ENCODE assay signal across 8 cellular contexts in genomic region chr22:26672060-26672471, GRCh38. TPM values are rescaled to one million over a fixed set of nuclear protein-coding genes. Genes with fewer than 3 reads are reported as not detected.
DNase-seq lines count a peak whose midpoint lies in the region; TF ChIP-seq lines count a peak whose summit lies in the region.

No MANE protein-coding gene starts in this region.

- in situ Hi-C loops in astrocyte of the spinal cord (cut with HindIII; ENCODE audit: low sequenced_read_pairs) = no loop called here

- no peaks in the 10 kb centered on the region for H3K9me3 ChIP-seq in mesodermal cell (ENCODE audit: control insufficient read depth, low read length)

- no peak for TF ChIP-seq CTCF in HL-60 (IDR thresholded peaks at IDR 0.05; ENCODE audit: insufficient read depth, low read length)
- TF ChIP-seq CTCF in astrocyte of the spinal cord (IDR thresholded peaks at IDR 0.05; ENCODE audit: low read depth, low read length) = no peak

- H3K27me3 ChIP-seq in HL-60 (ENCODE audit: insufficient read depth, poor library complexity, severe bottlenecking) = no peaks in the 10 kb centered on the region

- 96 to 98% methylated on average over 7 to 8 of the region's 8 CpGs for WGBS in mesodermal cell (ENCODE audit: insufficient coverage in 2 of 2), 2 experiments

- no peaks in the 10 kb centered on the region for H3K36me3 ChIP-seq in mesodermal cell (ENCODE audit: control insufficient read depth, insufficient read depth, low read length)

- DNase-seq in activated CD4-positive, alpha-beta T cell treated with anti-CD3 and anti-CD28 coated beads for 48 hours = peak; percentile 28
- DNase-seq in activated CD4-positive, alpha-beta T cell treated with anti-CD3 and anti-CD28 coated beads, Interleukin-2, amount 50 U/mL, for 1 hour = no peak
- DNase-seq in HL-60 (ENCODE audit: low read depth in 1 of 2, low spot score in 1 of 2) (no peak), astrocyte of the spinal cord (ENCODE audit: low read depth, low spot score) (no peak), NK-92 (lab: John Stamatoyannopoulos, UW; ENCODE audit: unreplicated experiment) (no peak), inferior parietal cortex (ENCODE audit: extremely low spot score) (no peak), GF-D8 (lab: John Stamatoyannopoulos, UW) (no peak)

- H3K4me3 ChIP-seq in HL-60 (replicated peaks; ENCODE audit: insufficient read depth, low read length) (peak overlapping the region; percentile 9), astrocyte of the spinal cord (ENCODE audit: low read depth, low read length) (peak overlapping the region; percentile 71), mesodermal cell (ENCODE audit: extremely low read depth, insufficient read depth, low read length, poor library complexity, severe bottlenecking) (peak overlapping the region; percentile 52)

- H3K4me1 ChIP-seq in mesodermal cell (ENCODE audit: control insufficient read depth, insufficient read depth, low read length, poor library complexity, severe bottlenecking) = peaks cover 22% of the 10 kb centered on the region

- H3K27ac ChIP-seq in HL-60 (replicated peaks) = peak overlapping the region; percentile 91
- peak overlapping the region; percentile 98 for H3K27ac ChIP-seq in mesodermal cell (ENCODE audit: low read depth, low read length, severe bottlenecking)

RNA-seq across cellular contexts. Expression of gene MIAT, which starts 14.7 kb away (rescaled TPM):
- polyA plus RNA-seq in mesodermal cell (2013, experiment 1 of 2) = 6.0 TPM
- 2.9 TPM for polyA plus RNA-seq in mesodermal cell (2013, experiment 2 of 2)

RNA-seq across cellular contexts. Expression of gene CRYBA4, which starts 50.3 kb away (rescaled TPM):
- polyA plus RNA-seq in mesodermal cell (2013, experiment 1 of 2) = 0.77 TPM
- polyA plus RNA-seq in mesodermal cell (2013, experiment 2 of 2) = not detected

RNA-seq across cellular contexts. Expression of gene CRYBB1, which starts 54.2 kb away (rescaled TPM):
- 2.0 TPM for polyA plus RNA-seq in mesodermal cell (2013, experiment 1 of 2)
- polyA plus RNA-seq in mesodermal cell (2013, experiment 2 of 2) = 0.40 TPM

Comparison
In these comparisons a context has a peak if more than half of its experiments do, and no peak if none do; other contexts are left out.
1. H3K4me3 ChIP-seq: peak in every context shown above with its lines; median percentile 71 in astrocyte of the spinal cord; 52 in mesodermal cell; 9 in HL-60.